ENCODE assay signal across 18 cellular contexts in the genomic region with DNA sequence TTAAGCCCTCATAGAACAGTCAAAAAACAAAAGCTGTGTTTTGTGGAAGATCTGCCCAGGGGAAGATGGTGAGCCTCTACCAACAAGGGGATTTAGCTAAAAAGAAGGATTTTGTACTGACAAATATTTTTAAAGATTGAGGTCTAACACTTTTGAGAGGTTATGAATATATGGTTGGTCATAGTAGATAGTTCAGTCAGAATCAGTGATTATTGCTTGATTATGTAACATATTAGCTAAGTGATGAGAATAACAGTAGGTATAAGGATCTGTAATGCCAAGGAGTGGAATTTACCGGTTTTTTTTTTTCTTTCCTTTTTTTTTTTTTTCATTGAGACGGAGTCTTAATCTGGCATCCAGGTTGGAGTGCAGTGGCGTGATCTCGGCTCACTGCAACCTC.
"Had no signal": no experiment of that assay in that cellular context is flagged by ENCODE, and none has a peak within 500 bp of the region (broad histone marks: within the 10 kb centered on the region; RNA-seq: fewer than 3 reads in every experiment).

No MANE protein-coding gene starts in this region.

- H3K4me3 Mint-ChIP-seq: naive B cell, type B pancreatic cell, WTC11 had no signal

- H3K9me3 Mint-ChIP-seq: naive B cell, type B pancreatic cell, WTC11 had no signal

- H3K27ac ChIP-seq: heart left ventricle, spleen, thoracic aorta had no signal

- H3K27ac Mint-ChIP-seq: progenitor cell of endocrine pancreas, type B pancreatic cell, WTC11 had no signal

- H3K27me3 ChIP-seq: heart left ventricle, spleen had no signal

- H3K27me3 Mint-ChIP-seq: naive B cell, progenitor cell of endocrine pancreas, type B pancreatic cell had no signal

- ATAC-seq: heart left ventricle, left colon, WTC11 had no signal

- DNase-seq: activated CD4-positive, alpha-beta T cell treated with anti-CD3 and anti-CD28 coated beads for 48 hours; activated CD8-positive, alpha-beta memory T cell treated with anti-CD3 and anti-CD28 coated beads for 24 hours; activated CD8-positive, alpha-beta memory T cell treated with anti-CD3 and anti-CD28 coated beads, Interleukin-2, amount 50 U/mL, for 4 hours; activated gamma-delta T cell treated with Interleukin-2 at 50 U/mL for 16 hours; heart left ventricle; left colon; mesenchymal stem cell; naive B cell; retina; spleen; stimulated activated CD4-positive, alpha-beta T cell treated with anti-CD3 and anti-CD28 coated beads, Interleukin-4, amount 100 ng/mL, for 1 hour; stimulated activated naive CD4-positive, alpha-beta T cell treated with Interleukin-2 at 50 U/mL for 16 hours; T-helper 1 cell; T-helper 9 cell had no signal

- H3K4me3 ChIP-seq: heart left ventricle, spleen, thoracic aorta had no signal

- H3K9me3 ChIP-seq: heart left ventricle, spleen, thoracic aorta had no signal
